Comparison of ENCODE assay signal across 12 cellular contexts in genomic region chr17:75147878-75148546, GRCh38. TPM values are rescaled to one million over a fixed set of nuclear protein-coding genes. Genes with fewer than 3 reads are reported as not detected.
DNase-seq lines count a peak whose midpoint lies in the region; ATAC-seq, FAIRE-seq and TF ChIP-seq lines count a peak whose summit lies in the region.
"Had no signal": no experiment of that assay in that cellular context is flagged by ENCODE, and none has a peak within 500 bp of the region (broad histone marks: within the 10 kb centered on the region; RNA-seq: fewer than 3 reads in every experiment).

No MANE protein-coding gene starts in this region.

- no peaks in the 10 kb centered on the region for H3K9me3 Mint-ChIP-seq in central memory CD8-positive, alpha-beta T cell
- H3K9me3 Mint-ChIP-seq in neural crest cell = no peaks in the 10 kb centered on the region
- H3K9me3 Mint-ChIP-seq: immature natural killer cell; stimulated activated naive CD8-positive, alpha-beta T cell treated with anti-CD3 and anti-CD28 coated beads, Interleukin-15, amount 100 ng/mL, for 72 hours had no signal

- peaks cover 22% of the 10 kb centered on the region for H3K4me1 Mint-ChIP-seq in central memory CD8-positive, alpha-beta T cell
- H3K4me1 Mint-ChIP-seq in neural crest cell = peaks cover 22% of the 10 kb centered on the region

- no peak for ATAC-seq in central memory CD8-positive, alpha-beta T cell (replicated peaks; ENCODE audit: extremely low read depth, poor library complexity, severe bottlenecking)
- no peak for ATAC-seq in GM21367 (IDR thresholded peaks at IDR 0.05; ENCODE audit: unreplicated experiment)
- ATAC-seq in GM19328 (IDR thresholded peaks at IDR 0.05; ENCODE audit: unreplicated experiment) = no peak
- ATAC-seq: stimulated activated naive CD8-positive, alpha-beta T cell treated with anti-CD3 and anti-CD28 coated beads, Interleukin-15, amount 100 ng/mL, for 72 hours had no signal

- no peaks in the 10 kb centered on the region for H3K27me3 Mint-ChIP-seq in central memory CD8-positive, alpha-beta T cell
- H3K27me3 Mint-ChIP-seq in neural crest cell (ENCODE audit: low read depth) = peaks cover 2% of the 10 kb centered on the region
- H3K27me3 Mint-ChIP-seq: stimulated activated naive CD8-positive, alpha-beta T cell treated with anti-CD3 and anti-CD28 coated beads, Interleukin-15, amount 100 ng/mL, for 72 hours had no signal

- DNase-seq in CD1c-positive myeloid dendritic cell (ENCODE audit: extremely low spot score) (peak; percentile 71), GM19239 (ENCODE audit: insufficient read length, low spot score) (no peak), neural crest cell (ENCODE audit: low read depth, low spot score) (no peak), hippocampal formation (lab: John Stamatoyannopoulos, UW) (no peak)
- no peak for DNase-seq in central memory CD8-positive, alpha-beta T cell (ENCODE audit: low spot score in 2 of 2)
- DNase-seq: foreskin melanocyte; immature natural killer cell; NCI-H2081 treated with DMSO at 0.1 percent for 48 hours; NCI-H82; stimulated activated naive CD8-positive, alpha-beta T cell treated with anti-CD3 and anti-CD28 coated beads, Interleukin-15, amount 100 ng/mL, for 72 hours had no signal

- FAIRE-seq in GM19239 (lab: Jason Lieb, UNC) = peak; percentile 56

- no peak for TF ChIP-seq CTCF in neural crest cell (conservative IDR thresholded peaks at IDR 0.05)

- peaks cover 31% of the 10 kb centered on the region for H3K36me3 Mint-ChIP-seq in central memory CD8-positive, alpha-beta T cell (ENCODE audit: insufficient read depth)
- peaks cover 29% of the 10 kb centered on the region for H3K36me3 Mint-ChIP-seq in neural crest cell (ENCODE audit: low read depth)

- peak overlapping the region; percentile 50 for H3K27ac Mint-ChIP-seq in central memory CD8-positive, alpha-beta T cell (ENCODE audit: low read depth)
- H3K27ac Mint-ChIP-seq in neural crest cell (ENCODE audit: unreplicated experiment) = no peak overlapping the region
- H3K27ac Mint-ChIP-seq: stimulated activated naive CD8-positive, alpha-beta T cell treated with anti-CD3 and anti-CD28 coated beads, Interleukin-15, amount 100 ng/mL, for 72 hours had no signal

- no peak overlapping the region for H3K4me3 Mint-ChIP-seq in central memory CD8-positive, alpha-beta T cell
- peak overlapping the region; percentile 68 for H3K4me3 Mint-ChIP-seq in neural crest cell
- H3K4me3 Mint-ChIP-seq: immature natural killer cell; stimulated activated naive CD8-positive, alpha-beta T cell treated with anti-CD3 and anti-CD28 coated beads, Interleukin-15, amount 100 ng/mL, for 72 hours had no signal

RNA-seq across cellular contexts. Expression of gene JPT1, which starts 6.3 kb away (rescaled TPM):
- total RNA-seq in neural crest cell = 319 and 334 TPM in 2 replicates

RNA-seq across cellular contexts. Expression of gene NT5C, which starts 16.5 kb away (rescaled TPM):
- 68.0 and 70.2 TPM in 2 replicates for total RNA-seq in neural crest cell

RNA-seq across cellular contexts. Expression of gene SUMO2, which starts 34.7 kb away (rescaled TPM):
- 773 and 776 TPM in 2 replicates for total RNA-seq in neural crest cell

RNA-seq across cellular contexts. Expression of gene ARMC7, which starts 38.2 kb away (rescaled TPM):
- 15.6 and 15.8 TPM in 2 replicates for total RNA-seq in neural crest cell

RNA-seq across cellular contexts. Expression of gene NUP85, which starts 57.5 kb away (rescaled TPM):
- total RNA-seq in neural crest cell = 122 and 126 TPM in 2 replicates
